Comparison of ENCODE assay signal across 8 cellular contexts in genomic region chr1:2546515-2547209, GRCh38. TPM values are rescaled to one million over a fixed set of nuclear protein-coding genes. Genes with fewer than 3 reads are reported as not detected.
A peak's percentile ranks its signal among the peaks of the same experiment; 100 is the strongest.
DNase-seq lines count a peak whose midpoint lies in the region; ATAC-seq, FAIRE-seq and TF ChIP-seq lines count a peak whose summit lies in the region.

No MANE protein-coding gene starts in this region.

- H3K36me3 ChIP-seq in kidney (ENCODE audit: control insufficient read depth in 1 of 2, insufficient read depth in 2 of 2, low read length in 2 of 2): no peaks in the 10 kb centered on the region

- POLR2A ChIA-PET in activated B cell treated with CpG ODN at 0.5 μM for 24 hours (lab: Charles Lee): interaction anchor here (0.6 to 8.0 kb wide), 21 partner anchors 10 to 502 kb away, joined by 3 to 209 read pairs (median 6); partner anchors contain the start of genes FAAP20, HES5, MORN1 and PANK4

- peak overlapping the region; percentile 96 for H3K27ac Mint-ChIP-seq in activated B cell treated with CpG ODN at 0.5 μM for 24 hours

- no peaks in the 10 kb centered on the region for H3K9me3 ChIP-seq in kidney (ENCODE audit: control insufficient read depth in 1 of 2, low read length in 2 of 2)

- peak; percentile 32 for ATAC-seq in HG02870 (IDR thresholded peaks at IDR 0.05; ENCODE audit: unreplicated experiment)
- ATAC-seq in activated B cell treated with CpG ODN at 0.5 μM for 24 hours (ENCODE audit: low read depth): peak; percentile 30

- H3K4me1 Mint-ChIP-seq in activated B cell treated with CpG ODN at 0.5 μM for 24 hours: peaks cover 42% of the 10 kb centered on the region

- no peak for TF ChIP-seq CTCF in GM13977 (IDR thresholded peaks at IDR 0.05; ENCODE audit: extremely low read depth, insufficient read depth, missing control alignments)
- TF ChIP-seq CTCF in activated B cell treated with CpG ODN at 0.5 μM for 24 hours (IDR thresholded peaks at IDR 0.05): no peak
- TF ChIP-seq CTCF in kidney (IDR thresholded peaks at IDR 0.05; ENCODE audit: borderline replicate concordance, extremely low read depth, insufficient read depth): no peak

- peak overlapping the region in 1 of 2 donors; percentile 41 for H3K9ac ChIP-seq in kidney (ENCODE audit: low read length in 2 of 2)

- H3K4me3 Mint-ChIP-seq in activated B cell treated with CpG ODN at 0.5 μM for 24 hours: peak overlapping the region; percentile 87

- H3K27me3 Mint-ChIP-seq in activated B cell treated with CpG ODN at 0.5 μM for 24 hours: peaks cover 5% of the 10 kb centered on the region

- H3K27ac ChIP-seq in kidney (ENCODE audit: low read depth in 2 of 2, low read length in 2 of 2): peak overlapping the region; percentile 91 to 99

- H3K36me3 Mint-ChIP-seq in activated B cell treated with CpG ODN at 0.5 μM for 24 hours (ENCODE audit: low read depth): no peaks in the 10 kb centered on the region

- H3K4me1 ChIP-seq in kidney (ENCODE audit: control insufficient read depth in 1 of 2, insufficient read depth in 1 of 2, low read depth in 1 of 2, low read length in 2 of 2): peaks cover 18 to 36% of the 10 kb centered on the region in 2 donors

- CTCF ChIA-PET in activated B cell treated with CpG ODN at 0.5 μM for 24 hours (lab: Charles Lee): interaction anchor here (0.7 to 3.1 kb wide), 10 partner anchors 9 to 450 kb away, joined by 3 to 21 read pairs (median 6); partner anchors contain the start of genes FAAP20, HES5, PANK4 and PEX10

- DNase-seq in GM13977 (ENCODE audit: low spot score): peak; percentile 95
- peak; percentile 49 for DNase-seq in NCI-H2081 treated with DMSO at 0.1 percent for 48 hours (lab: John Stamatoyannopoulos, UW)
- DNase-seq in activated B cell treated with CpG ODN at 0.5 μM for 24 hours: peak; percentile 66
- peak; percentile 84 for DNase-seq in central memory CD4-positive, alpha-beta T cell
- peak; percentile 96 for DNase-seq in kidney
- DNase-seq in stimulated activated CD4-positive, alpha-beta T cell treated with anti-CD3 and anti-CD28 coated beads, Interleukin-15, amount 100 ng/mL, for 24 hours: peak; percentile 92
- DNase-seq in NCI-H446 treated with DMSO at 0.1 percent for 48 hours (lab: John Stamatoyannopoulos, UW): no peak

- intact Hi-C loops in activated B cell treated with CpG ODN at 0.5 μM for 24 hours (cut with micrococcal nuclease) (loop anchor here (5.0 kb wide), 2 partner anchors 234 to 876 kb away; no protein-coding TSS in a partner anchor), kidney (cut with DNase I) (loop anchor here (10.0 kb wide), 1 partner anchor 132 kb away; the partner anchor contains the start of gene PEX10)

- peak overlapping the region; percentile 28 to 61 for H3K4me3 ChIP-seq in kidney (ENCODE audit: low read length in 2 of 2)

- in situ Hi-C loops in GM13977 (cut with MboI; ENCODE audit: low pct_unique_long_range_greater_than_20kb, low sequenced_read_pairs, unreplicated experiment): loop anchor here (10.0 to 25.0 kb wide), 2 partner anchors 132 to 359 kb away; partner anchors contain the start of genes FAAP20 and PEX10

- no peak for FAIRE-seq in kidney (lab: Jason Lieb, UNC)

- H3K9me3 Mint-ChIP-seq in activated B cell treated with CpG ODN at 0.5 μM for 24 hours: no peaks in the 10 kb centered on the region

RNA-seq across cellular contexts. Expression of gene TNFRSF14, which starts 9.5 kb away (rescaled TPM):
- total RNA-seq in activated B cell treated with CpG ODN at 0.5 μM for 24 hours (140 and 148 TPM in 2 replicates), kidney (95.0 TPM)
- polyA plus RNA-seq in kidney (ENCODE audit: insufficient read depth, low read depth, low replicate concordance): 99.1 TPM

RNA-seq across cellular contexts. Expression of gene HES5, which starts 16.6 kb away (rescaled TPM):
- not detected in 2 replicates for total RNA-seq in activated B cell treated with CpG ODN at 0.5 μM for 24 hours
- 0.44 TPM for total RNA-seq in kidney
- polyA plus RNA-seq in kidney (ENCODE audit: insufficient read depth, low read depth, low replicate concordance): not detected

RNA-seq across cellular contexts. Expression of gene PANK4, which starts 20.3 kb away (rescaled TPM):
- total RNA-seq in activated B cell treated with CpG ODN at 0.5 μM for 24 hours (43.1 and 54.0 TPM in 2 replicates), kidney (33.7 TPM)
- 13.3 TPM for polyA plus RNA-seq in kidney (ENCODE audit: insufficient read depth, low read depth, low replicate concordance)

RNA-seq across cellular contexts. Expression of gene PRXL2B, which starts 39.9 kb away (rescaled TPM):
- total RNA-seq in activated B cell treated with CpG ODN at 0.5 μM for 24 hours (12.6 and 13.5 TPM in 2 replicates), kidney (39.5 TPM)
- 25.6 TPM for polyA plus RNA-seq in kidney (ENCODE audit: insufficient read depth, low read depth, low replicate concordance)
